Comparison of ENCODE assay signal across 1 cellular context in the genomic region with DNA sequence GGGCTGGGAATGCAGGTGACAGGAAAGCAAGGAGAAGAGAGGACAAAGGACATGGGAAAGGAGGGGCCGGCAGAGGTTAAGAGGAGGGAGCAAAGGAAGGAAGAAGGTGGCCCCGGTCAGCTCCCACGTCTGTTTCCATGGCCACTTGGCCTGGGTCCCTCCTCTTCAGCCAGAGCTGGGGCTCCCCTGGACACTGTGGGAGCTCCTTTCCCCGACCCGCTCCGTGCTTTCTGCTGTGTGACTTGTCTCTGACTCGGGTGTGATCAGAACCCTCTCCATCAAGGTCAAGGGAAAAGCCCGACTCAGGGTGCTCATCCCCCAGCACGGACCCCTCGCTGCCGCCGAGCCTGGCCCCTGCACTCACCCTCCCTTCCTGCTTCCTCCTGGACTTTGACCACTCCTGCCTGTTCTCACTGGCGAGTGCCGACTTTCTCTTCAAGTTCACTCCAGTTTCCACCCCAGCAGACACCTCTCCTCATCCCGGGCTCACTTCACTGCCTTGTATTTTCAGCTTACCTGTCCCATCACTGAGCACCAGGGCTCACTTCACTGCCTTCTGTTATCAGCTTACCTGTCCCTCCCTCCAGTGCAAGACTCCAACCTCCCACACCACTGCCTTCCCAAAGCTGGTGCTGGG.
TF ChIP-seq lines count a peak whose summit lies in the region.

No MANE protein-coding gene starts in this region.

TF ChIP-seq in WTC11, 78 proteins besides CTCF, POLR2A, EP300 and RAD21 (continued from another document):
- TF ChIP-seq, protein P1, sequence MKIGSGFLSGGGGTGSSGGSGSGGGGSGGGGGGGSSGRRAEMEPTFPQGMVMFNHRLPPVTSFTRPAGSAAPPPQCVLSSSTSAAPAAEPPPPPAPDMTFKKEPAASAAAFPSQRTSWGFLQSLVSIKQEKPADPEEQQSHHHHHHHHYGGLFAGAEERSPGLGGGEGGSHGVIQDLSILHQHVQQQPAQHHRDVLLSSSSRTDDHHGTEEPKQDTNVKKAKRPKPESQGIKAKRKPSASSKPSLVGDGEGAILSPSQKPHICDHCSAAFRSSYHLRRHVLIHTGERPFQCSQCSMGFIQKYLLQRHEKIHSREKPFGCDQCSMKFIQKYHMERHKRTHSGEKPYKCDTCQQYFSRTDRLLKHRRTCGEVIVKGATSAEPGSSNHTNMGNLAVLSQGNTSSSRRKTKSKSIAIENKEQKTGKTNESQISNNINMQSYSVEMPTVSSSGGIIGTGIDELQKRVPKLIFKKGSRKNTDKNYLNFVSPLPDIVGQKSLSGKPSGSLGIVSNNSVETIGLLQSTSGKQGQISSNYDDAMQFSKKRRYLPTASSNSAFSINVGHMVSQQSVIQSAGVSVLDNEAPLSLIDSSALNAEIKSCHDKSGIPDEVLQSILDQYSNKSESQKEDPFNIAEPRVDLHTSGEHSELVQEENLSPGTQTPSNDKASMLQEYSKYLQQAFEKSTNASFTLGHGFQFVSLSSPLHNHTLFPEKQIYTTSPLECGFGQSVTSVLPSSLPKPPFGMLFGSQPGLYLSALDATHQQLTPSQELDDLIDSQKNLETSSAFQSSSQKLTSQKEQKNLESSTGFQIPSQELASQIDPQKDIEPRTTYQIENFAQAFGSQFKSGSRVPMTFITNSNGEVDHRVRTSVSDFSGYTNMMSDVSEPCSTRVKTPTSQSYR (CRISPR knock-in tag; IDR thresholded peaks at IDR 0.05): no peak
